ENCODE assay signal across 8 cellular contexts in the genomic region with DNA sequence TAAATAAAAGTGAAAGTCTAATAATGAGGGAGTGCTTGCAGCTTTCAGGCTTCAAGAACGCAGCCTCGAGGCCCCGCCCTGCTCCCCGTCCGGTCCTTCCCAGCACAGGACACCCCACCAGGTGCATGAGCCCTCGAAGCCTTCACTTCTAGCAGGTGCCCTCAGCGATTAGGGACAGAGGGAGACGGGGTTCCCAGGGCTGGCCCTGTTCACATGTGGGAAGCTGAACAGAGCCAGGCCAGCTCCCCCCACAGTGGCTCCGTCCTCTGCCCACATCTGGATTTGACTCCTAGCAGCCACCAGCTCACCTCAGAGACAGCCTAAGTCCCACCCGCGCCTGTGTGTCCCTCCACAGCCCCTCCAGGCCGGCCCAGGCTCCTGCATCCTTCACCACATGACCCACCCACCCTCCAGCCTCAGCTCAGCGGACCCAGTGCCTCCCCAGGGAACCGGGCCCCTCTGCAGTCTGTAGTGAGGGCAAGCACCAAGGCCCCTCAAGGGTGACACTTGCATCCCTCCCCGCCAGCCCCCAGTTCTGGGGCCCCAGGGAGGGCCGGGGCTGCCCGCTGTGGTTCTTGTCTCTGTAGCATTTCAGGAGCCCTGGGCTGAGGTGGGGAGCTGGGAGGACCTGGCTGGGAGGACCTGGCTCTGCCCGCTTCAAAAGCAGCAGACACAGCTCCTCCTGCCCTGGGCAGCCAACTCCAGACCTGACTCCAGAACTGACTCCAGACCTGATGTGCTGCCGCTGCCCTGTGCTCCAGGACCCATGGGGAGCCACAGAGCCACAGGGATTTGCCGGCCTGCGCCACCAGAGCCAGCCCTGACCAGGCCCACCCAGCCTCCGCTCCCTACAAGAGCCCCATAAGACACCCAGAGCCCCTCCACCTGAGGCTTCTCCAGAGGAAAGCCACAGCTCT. TPM values are rescaled to one million over a fixed set of nuclear protein-coding genes. Genes with fewer than 3 reads are reported as not detected.
DNase-seq lines count a peak whose midpoint lies in the region; ATAC-seq and TF ChIP-seq lines count a peak whose summit lies in the region.

No MANE protein-coding gene starts in this region.

- TF ChIP-seq CTCF in epithelial cell of proximal tubule (conservative IDR thresholded peaks at IDR 0.05; ENCODE audit: low read depth, low read length) = no peak

- no peaks in the 10 kb centered on the region for H3K9me3 ChIP-seq in SJCRH30 (replicated peaks)

- H3K27me3 ChIP-seq in rectal smooth muscle tissue (ENCODE audit: control insufficient read depth, insufficient read depth, low read length) (no peaks in the 10 kb centered on the region), SJCRH30 (no peaks in the 10 kb centered on the region)

- H3K4me1 ChIP-seq in rectal smooth muscle tissue (ENCODE audit: control insufficient read depth, insufficient read depth, low read length) (peaks cover 4% of the 10 kb centered on the region), SJCRH30 (no peaks in the 10 kb centered on the region)

- DNase-seq in activated CD4-positive, alpha-beta T cell treated with anti-CD3 and anti-CD28 coated beads, Interleukin-2, amount 50 U/mL, for 4 hours = peak; percentile 63 to 64
- DNase-seq in epithelial cell of proximal tubule (ENCODE audit: low read depth) = no peak
- DNase-seq in NCI-H1092 (lab: John Stamatoyannopoulos, UW) = no peak
- no peak for DNase-seq in SJCRH30
- DNase-seq in ACHN = no peak
- no peak for DNase-seq in NCI-H2196 (lab: John Stamatoyannopoulos, UW; ENCODE audit: unreplicated experiment)

- H3K36me3 ChIP-seq in rectal smooth muscle tissue (ENCODE audit: control insufficient read depth, insufficient read depth, low read length) = peaks cover 2% of the 10 kb centered on the region
- peaks cover 8% of the 10 kb centered on the region; the same call in 1 of the 2 replicates for H3K36me3 ChIP-seq in SJCRH30

- ATAC-seq in GM18511 (IDR thresholded peaks at IDR 0.05; ENCODE audit: unreplicated experiment) = peak; percentile 13

- peak overlapping the region; percentile 62 for H3K4me3 ChIP-seq in epithelial cell of proximal tubule (ENCODE audit: low read depth, low read length)
- peak overlapping the region; percentile 65 for H3K4me3 ChIP-seq in rectal smooth muscle tissue (ENCODE audit: low read length)
- no peak overlapping the region for H3K4me3 ChIP-seq in SJCRH30

- H3K9ac ChIP-seq in rectal smooth muscle tissue (ENCODE audit: low read length) = peak overlapping the region; percentile 76

- in situ Hi-C loops in ACHN (cut with HindIII; ENCODE audit: low pct_ligation_motif_present, low pct_unique_long_range_greater_than_20kb, low sequenced_read_pairs) = no loop called here

- peak overlapping the region; percentile 72 for H3K27ac ChIP-seq in rectal smooth muscle tissue (ENCODE audit: low read depth, low read length)
- no peak overlapping the region for H3K27ac ChIP-seq in SJCRH30

RNA-seq across cellular contexts. Expression of a gene that starts 27.3 kb away (rescaled TPM):
- total RNA-seq in epithelial cell of proximal tubule = 457 and 656 TPM in 2 replicates
- 232 and 290 TPM in 2 replicates for total RNA-seq in SJCRH30 (2014; rRNA removed; shearing (Covaris generic))

RNA-seq across cellular contexts. Expression of a gene that starts 35.9 kb away (rescaled TPM):
- total RNA-seq in epithelial cell of proximal tubule = 248 and 349 TPM in 2 replicates
- 176 and 183 TPM in 2 replicates for total RNA-seq in SJCRH30 (2014; rRNA removed; shearing (Covaris generic))

RNA-seq across cellular contexts. Expression of a gene that starts 43.0 kb away (rescaled TPM):
- total RNA-seq in epithelial cell of proximal tubule = 56.2 and 66.1 TPM in 2 replicates
- total RNA-seq in SJCRH30 (2014; rRNA removed; shearing (Covaris generic)) = 15.0 and 17.1 TPM in 2 replicates

Comparison
In these comparisons a context has a peak if more than half of its experiments do, and no peak if none do; other contexts are left out.
1. DNase-seq: peak in activated CD4-positive, alpha-beta T cell treated with anti-CD3 and anti-CD28 coated beads, Interleukin-2, amount 50 U/mL, for 4 hours (2 of 2); none in epithelial cell of proximal tubule (single experiment), NCI-H1092 (single experiment), SJCRH30 (0 of 2), ACHN (single experiment) and NCI-H2196 (single experiment).